9 cellular contexts compared by ENCODE assay signal in the genomic region with DNA sequence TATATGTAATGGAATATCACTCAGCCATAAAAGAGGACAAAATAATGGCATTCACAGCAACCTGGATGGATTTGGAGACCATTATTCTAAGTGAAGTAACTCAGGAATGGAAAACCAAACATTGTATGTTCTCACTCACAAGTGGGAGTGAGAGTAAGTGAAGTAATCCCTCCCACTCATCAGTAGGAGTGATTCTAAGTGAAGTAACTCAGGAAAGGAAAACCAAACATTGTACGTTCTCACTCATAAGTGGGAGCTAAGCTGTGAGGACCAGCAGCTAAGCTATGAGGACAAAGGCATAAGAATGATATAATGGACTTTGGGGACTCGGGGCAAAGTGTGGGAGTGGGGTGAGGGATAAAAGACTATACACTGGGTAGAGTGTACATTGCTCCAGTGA. TPM values are rescaled to one million over a fixed set of nuclear protein-coding genes. Genes with fewer than 3 reads are reported as not detected.
DNase-seq lines count a peak whose midpoint lies in the region; ATAC-seq and TF ChIP-seq lines count a peak whose summit lies in the region.
"Not testable (repeated sequence)": the region's sequence is repeated elsewhere in the genome, so short reads cannot be mapped to it uniquely, and the experiment has no call there.
"Had no signal": no experiment of that assay in that cellular context is flagged by ENCODE, and none has a peak within 500 bp of the region (broad histone marks: within the 10 kb centered on the region; RNA-seq: fewer than 3 reads in every experiment).

No MANE protein-coding gene starts in this region.

- POLR2A ChIA-PET in HEK293 (lab: Yijun Ruan, JAX) = not testable (repeated sequence)

- H3K36me3 ChIP-seq in HEK293 (ENCODE audit: control insufficient read depth in 2 of 2, insufficient read depth in 1 of 2, low read length in 2 of 2); kidney epithelial cell (ENCODE audit: control insufficient read depth, insufficient read depth, low read length); left lung; upper lobe of right lung: not testable (repeated sequence)

- H3K4me1 ChIP-seq in HEK293 (ENCODE audit: control insufficient read depth, insufficient read depth, low read length); left lung; upper lobe of right lung: not testable (repeated sequence)

- H3K9me3 ChIP-seq in HEK293 (ENCODE audit: control insufficient read depth, insufficient read depth, low read depth, low read length); left lung; upper lobe of right lung: not testable (repeated sequence)

- not testable (repeated sequence) for H3K4me3 ChIP-seq in HEK293 (ENCODE audit: low read depth, low read length); kidney epithelial cell (ENCODE audit: low read depth, low read length); left lung; upper lobe of right lung

- not testable (repeated sequence) for TF ChIP-seq CTCF in HEK293 (tag by site-specific recombination; IDR thresholded peaks at IDR 0.05); kidney epithelial cell (IDR thresholded peaks at IDR 0.05; ENCODE audit: insufficient read depth, low read length, poor library complexity, severe bottlenecking); left lung (IDR thresholded peaks at IDR 0.05); upper lobe of right lung (IDR thresholded peaks at IDR 0.05)

- intact Hi-C loops in left lung (cut with DNase I); upper lobe of right lung (cut with DNase I): not testable (repeated sequence)

- not testable (repeated sequence) for H3K27ac ChIP-seq in HEK293 (ENCODE audit: extremely low read depth, low read depth, low read length); left lung; upper lobe of right lung

- DNase-seq in amniotic epithelial cell (ENCODE audit: low read depth) (peak; percentile 37), kidney epithelial cell (ENCODE audit: low read depth) (peak; percentile 5)
- DNase-seq in left lung, upper lobe of right lung: not testable (repeated sequence)

- not testable (repeated sequence) for H3K27me3 ChIP-seq in kidney epithelial cell (ENCODE audit: control insufficient read depth, insufficient read depth, low read length); upper lobe of right lung
- peaks cover 0 to 19% of the 10 kb centered on the region in 2 donors for H3K27me3 ChIP-seq in left lung

- peak; percentile 73 for ATAC-seq in left lung
- ATAC-seq in upper lobe of right lung = peak; percentile 59

- CTCF ChIA-PET in HEK293 (lab: Yijun Ruan, JAX) = not testable (repeated sequence)

TF ChIP-seq in HEK293, 187 proteins besides CTCF, POLR2A, EP300 and RAD21:
- TF ChIP-seq ZFHX2 (tag by site-specific recombination; conservative IDR thresholded peaks at IDR 0.05) (peak; percentile 79), EGR2 (tag by site-specific recombination; IDR thresholded peaks at IDR 0.05; ENCODE audit: low read depth) (peak; percentile 83)
TF ChIP-seq in HEK293: peak in this region for 2; not testable (repeated sequence) for 185.

RNA-seq across cellular contexts. Expression of gene TRPM8, which starts 20.9 kb away (rescaled TPM):
- 0.07 and 0.96 TPM in 2 replicates for total RNA-seq in kidney epithelial cell
- total RNA-seq in left lung = not detected
- not detected for total RNA-seq in upper lobe of right lung
- total RNA-seq: B cell; Caco-2; CD4-positive, alpha-beta T cell; CD8-positive, alpha-beta T cell had no signal

RNA-seq across cellular contexts. Expression of gene HJURP, which starts 41.9 kb away (rescaled TPM):
- total RNA-seq in kidney epithelial cell (6.5 and 13.4 TPM in 2 replicates), left lung (1 to 10 TPM; 1.8 to 7.1 TPM), upper lobe of right lung (1.2 TPM)
